ENCODE assay signal across 9 cellular contexts in genomic region chr3:172562881-172563835, GRCh38. TPM values are rescaled to one million over a fixed set of nuclear protein-coding genes. Genes with fewer than 3 reads are reported as not detected.
A peak's percentile ranks its signal among the peaks of the same experiment; 100 is the strongest.
DNase-seq lines count a peak whose midpoint lies in the region; ATAC-seq, FAIRE-seq and TF ChIP-seq lines count a peak whose summit lies in the region.
"Had no signal": no experiment of that assay in that cellular context is flagged by ENCODE, and none has a peak within 500 bp of the region (broad histone marks: within the 10 kb centered on the region; RNA-seq: fewer than 3 reads in every experiment).

No MANE protein-coding gene starts in this region.

- H2AFZ ChIP-seq in endothelial cell of umbilical vein (ENCODE audit: low read depth, low read length), result peak overlapping the region; percentile 30

- H3K79me2 ChIP-seq in endothelial cell of umbilical vein (ENCODE audit: control insufficient read depth, insufficient read depth, low read length), result no peaks in the 10 kb centered on the region

- no peaks in the 10 kb centered on the region for H4K20me1 ChIP-seq in endothelial cell of umbilical vein (replicated peaks; ENCODE audit: control insufficient read depth, extremely low read depth, insufficient read depth, low read length)

- no peaks in the 10 kb centered on the region for H3K9me1 ChIP-seq in endothelial cell of umbilical vein (replicated peaks; ENCODE audit: control insufficient read depth, extremely low read depth, insufficient read depth, low read length)

- intact Hi-C loops in endothelial cell of umbilical vein (cut with micrococcal nuclease), result loop anchor here (1.0 kb wide), 1 partner anchor 22 kb away; no protein-coding TSS in a partner anchor

- no peak for TF ChIP-seq CTCF in endothelial cell of umbilical vein (IDR thresholded peaks at IDR 0.05; ENCODE audit: extremely low read depth in 1 of 2, insufficient read depth in 1 of 2, low read depth in 1 of 2, low read length in 2 of 2)

- CTCF ChIA-PET in endothelial cell of umbilical vein (lab: Charles Lee), result interaction anchor here (0.8 to 1.6 kb wide), 9 partner anchors 9 to 221 kb away, joined by 3 to 21 read pairs (median 4); no protein-coding TSS in a partner anchor

- dilution Hi-C loops in endothelial cell of umbilical vein (cut with MboI; ENCODE audit: extremely low pct_ligation_motif_present, low sequenced_read_pairs), result no loop called here

- H3K36me3 ChIP-seq in endothelial cell of umbilical vein (ENCODE audit: control insufficient read depth in 2 of 2, extremely low read depth in 1 of 2, insufficient read depth in 2 of 2, low read length in 2 of 2), result no peaks in the 10 kb centered on the region

- peak overlapping the region; percentile 74 for H3K9ac ChIP-seq in endothelial cell of umbilical vein (replicated peaks; ENCODE audit: extremely low read depth, insufficient read depth, low read length)

- H3K27ac ChIP-seq in endothelial cell of umbilical vein (ENCODE audit: insufficient read depth, low read depth, low read length), result peak overlapping the region; percentile 75
- H3K27ac ChIP-seq: 22Rv1 had no signal

- peak overlapping the region in 2 of 3 experiments; percentile 22 to 35 for H3K4me3 ChIP-seq in endothelial cell of umbilical vein (replicated peaks in 1 of 3; ENCODE audit: insufficient read depth in 1 of 3, low read depth in 1 of 3, low read length in 3 of 3)

- peaks cover 15% of the 10 kb centered on the region for H3K4me1 ChIP-seq in endothelial cell of umbilical vein (ENCODE audit: control insufficient read depth, extremely low read depth, insufficient read depth, low read length)

- FAIRE-seq in endothelial cell of umbilical vein (lab: Jason Lieb, UNC), result peak; percentile 87

- peak; percentile 26 for TF ChIP-seq POLR2A in endothelial cell of umbilical vein (IDR thresholded peaks at IDR 0.05; ENCODE audit: low read depth, low read length)

- no peaks in the 10 kb centered on the region for H3K9me3 ChIP-seq in endothelial cell of umbilical vein (replicated peaks; ENCODE audit: control insufficient read depth, insufficient read depth, low read length)

- DNase-seq in DMS53 (lab: John Stamatoyannopoulos, UW), result peak; percentile 2
- DNase-seq in DMS53 treated with DMSO at 0.1 percent for 48 hours (lab: John Stamatoyannopoulos, UW; ENCODE audit: unreplicated experiment), result no peak
- peak; percentile 80 for DNase-seq in SW480 (ENCODE audit: low spot score)
- peak; percentile 90 for DNase-seq in endothelial cell of umbilical vein (ENCODE audit: low read depth, low spot score)
- peak; percentile 76 for DNase-seq in non-pigmented ciliary epithelial cell (ENCODE audit: low read depth)
- DNase-seq in SK-N-DZ (ENCODE audit: low spot score), result no peak
- DNase-seq in NCI-H1436 treated with DMSO at 0.1 percent for 48 hours (lab: John Stamatoyannopoulos, UW), result no peak

- BruUV-seq in endothelial cell of umbilical vein (replicated peaks; lab: Mats Ljungman, UMichigan), result no TSS peak

- POLR2A ChIA-PET in endothelial cell of umbilical vein (lab: Charles Lee), result no interaction called here

- ATAC-seq in HG03108 (IDR thresholded peaks at IDR 0.05; ENCODE audit: unreplicated experiment), result peak; percentile 71

- peak overlapping the region; percentile 92 for H3K4me2 ChIP-seq in endothelial cell of umbilical vein (ENCODE audit: insufficient read depth, low read length)

- H3K27me3 ChIP-seq in endothelial cell of umbilical vein (ENCODE audit: control insufficient read depth in 2 of 2, insufficient read depth in 2 of 2, low read length in 2 of 2), result no peaks in the 10 kb centered on the region

TF ChIP-seq in endothelial cell of umbilical vein, 7 proteins besides CTCF, POLR2A, EP300 and RAD21:
- TF ChIP-seq MYC (IDR thresholded peaks at IDR 0.05; ENCODE audit: low read depth, low read length) (no peak), FOS (IDR thresholded peaks at IDR 0.05; ENCODE audit: borderline replicate concordance, insufficient read depth, low read length) (peak; percentile 44), GATA2 (IDR thresholded peaks at IDR 0.05; ENCODE audit: insufficient read depth, insufficient read length, low read depth, low read length) (no peak), POLR2AphosphoS5 (IDR thresholded peaks at IDR 0.05; ENCODE audit: insufficient read depth, low read depth, low read length) (peak; percentile 46)
TF ChIP-seq in endothelial cell of umbilical vein: peak in this region for 2.

RNA-seq across cellular contexts. Expression of gene TNFSF10, which starts 39.9 kb away (rescaled TPM):
- total RNA-seq in endothelial cell of umbilical vein, result 18.5 and 31.2 TPM in 2 replicates
- polyA plus RNA-seq in endothelial cell of umbilical vein, result 35.6 and 55.0 TPM in 2 replicates
- 41.6 and 43.6 TPM in 2 replicates for polyA plus RNA-seq in endothelial cell of umbilical vein (2011; cell fraction: cytosol; rRNA removed)
- polyA plus RNA-seq in endothelial cell of umbilical vein (2011; cell fraction: nucleus; rRNA removed), result 20.3 and 25.2 TPM in 2 replicates
- polyA plus RNA-seq in endothelial cell of umbilical vein (2012), result 18.1 and 23.7 TPM in 2 replicates
- 82.8 and 95.4 TPM in 2 replicates for polyA minus RNA-seq in endothelial cell of umbilical vein
- not detected for polyA minus RNA-seq in endothelial cell of umbilical vein (2011; cell fraction: cytosol; rRNA and poly(A)+ RNA removed)
- 40.0 and 41.3 TPM in 2 replicates for polyA minus RNA-seq in endothelial cell of umbilical vein (2011; cell fraction: nucleus; rRNA and poly(A)+ RNA removed)
- polyA plus RNA-seq in SK-N-DZ (2014; cell fraction: cytosol; rRNA removed), result not detected in 2 replicates
- polyA plus RNA-seq in SK-N-DZ (2014; cell fraction: nucleus; rRNA removed), result not detected in 2 replicates

Comparison
In these comparisons a context has a peak if more than half of its experiments do, and no peak if none do; other contexts are left out.
1. DNase-seq: peak in DMS53 (single experiment), SW480 (single experiment), endothelial cell of umbilical vein (single experiment) and non-pigmented ciliary epithelial cell (single experiment); none in DMS53 treated with DMSO at 0.1 percent for 48 hours (single experiment), SK-N-DZ (single experiment) and NCI-H1436 treated with DMSO at 0.1 percent for 48 hours (single experiment).